ENCODE assay signal across 1 cellular context in genomic region chr1:15440357-15440756, GRCh38.
TF ChIP-seq lines count a peak whose summit lies in the region.

No MANE protein-coding gene starts in this region.

TF ChIP-seq in K562, 482 proteins besides CTCF, POLR2A, EP300 and RAD21:
- TF ChIP-seq CHD1 (IDR thresholded peaks at IDR 0.05; ENCODE audit: low read length) (no peak), PRPF4 (IDR thresholded peaks at IDR 0.05; ENCODE audit: insufficient read depth, low read depth, low read length, poor library complexity, severe bottlenecking) (no peak), EGR1 (conservative IDR thresholded peaks at IDR 0.05) (peak; percentile 70), CBFA2T3 (IDR thresholded peaks at IDR 0.05) (peak; percentile 51), NR1H2 (CRISPR knock-in tag; IDR thresholded peaks at IDR 0.05) (no peak), ZSCAN29 (IDR thresholded peaks at IDR 0.05) (no peak), EZH2 (IDR thresholded peaks at IDR 0.05; ENCODE audit: borderline replicate concordance, low read depth, low read length) (no peak), E2F6 (IDR thresholded peaks at IDR 0.05; ENCODE audit: borderline replicate concordance in 1 of 2, extremely low read depth in 1 of 2, insufficient read depth in 1 of 2, insufficient read length in 1 of 2, low read depth in 1 of 2, low read length in 1 of 2, poor library complexity in 1 of 2, severe bottlenecking in 1 of 2) (peak; percentile 24 to 79)
TF ChIP-seq in K562: peak in this region for 3.
